In genomic region chr21:37165606-37166005, GRCh38 we compare ENCODE assay signal across 22 cellular contexts.
A peak's percentile ranks its signal among the peaks of the same experiment; 100 is the strongest.
DNase-seq lines count a peak whose midpoint lies in the region; ATAC-seq, FAIRE-seq and TF ChIP-seq lines count a peak whose summit lies in the region.
"Had no signal": no experiment of that assay in that cellular context is flagged by ENCODE, and none has a peak within 500 bp of the region (broad histone marks: within the 10 kb centered on the region; RNA-seq: fewer than 3 reads in every experiment).

No MANE protein-coding gene starts in this region.

- peaks cover 15% of the 10 kb centered on the region for H3K79me2 ChIP-seq in Karpas-422 (ENCODE audit: low read length)

- H3K27ac ChIP-seq in Karpas-422 (ENCODE audit: low read length) (peak overlapping the region; percentile 34; the same call in 1 of the 2 replicates), SK-N-MC (peak overlapping the region; percentile 93), aorta (ENCODE audit: low read depth in 1 of 2, low read length in 2 of 2) (no peak overlapping the region)
- H3K27ac ChIP-seq: ascending aorta, BLaER1, upper lobe of right lung, VCaP had no signal

- intact Hi-C loops in aorta (cut with DNase I) (no loop called here), left ventricle myocardium superior (cut with micrococcal nuclease) (no loop called here)

- DNase-seq in AG09309 (ENCODE audit: low read depth) (peak; percentile 13), Karpas-422 (no peak), SK-N-MC (ENCODE audit: low read depth, low spot score) (no peak), fibroblast of the conjunctiva (ENCODE audit: low read depth) (peak; percentile 51), frontal cortex (ENCODE audit: low spot score in 2 of 2) (no peak), MG63 (no peak), aorta (no peak), left ventricle myocardium superior (no peak)
- DNase-seq: activated CD4-positive, alpha-beta T cell treated with anti-CD3 and anti-CD28 coated beads, Interleukin-2, amount 10 ng/mL, durations not matched to agents 7 days and 5 days; central memory CD4-positive, alpha-beta T cell; dorsolateral prefrontal cortex; HCEC 1CT; heart right ventricle; NCI-H510A; nucleus accumbens; stimulated activated CD4-positive, alpha-beta T cell treated with anti-CD3 and anti-CD28 coated beads, Interleukin-1b, Interleukin-23, amount 100 ng/mL, for 48 hours; upper lobe of right lung had no signal

- no peak overlapping the region for H2AFZ ChIP-seq in Karpas-422 (ENCODE audit: low read length)

- H3K9me3 ChIP-seq in Karpas-422 (ENCODE audit: low read length): no peaks in the 10 kb centered on the region
- H3K9me3 ChIP-seq in SK-N-MC (ENCODE audit: low read depth, low read length): 0 out of 2 replicates have a peak, but pooled peaks cover 7% of the 10 kb centered on the region
- no peaks in the 10 kb centered on the region for H3K9me3 ChIP-seq in MG63
- H3K9me3 ChIP-seq in aorta (ENCODE audit: control insufficient read depth, low read length): no peaks in the 10 kb centered on the region
- H3K9me3 ChIP-seq: ascending aorta, BLaER1, heart right ventricle, upper lobe of right lung had no signal

- no peaks in the 10 kb centered on the region for H4K20me1 ChIP-seq in Karpas-422 (ENCODE audit: insufficient read depth, low read depth, low read length)
- H4K20me1 ChIP-seq: BLaER1 had no signal

- WGBS in aorta, 2 donors: 68 to 69% methylated on average over 5 of the region's 5 CpGs

- H3K27me3 ChIP-seq in Karpas-422 (ENCODE audit: low read length): no peaks in the 10 kb centered on the region
- no peaks in the 10 kb centered on the region for H3K27me3 ChIP-seq in MG63
- no peaks in the 10 kb centered on the region for H3K27me3 ChIP-seq in aorta (ENCODE audit: control insufficient read depth in 1 of 2, insufficient read depth in 2 of 2, low read length in 1 of 2)
- H3K27me3 ChIP-seq: ascending aorta, BLaER1, dorsolateral prefrontal cortex, heart right ventricle, upper lobe of right lung had no signal

- no peak for TF ChIP-seq CTCF in AG09309 (IDR thresholded peaks at IDR 0.05; ENCODE audit: control insufficient read depth, insufficient read depth, low read depth, low read length, missing control alignments)

- no peak overlapping the region for H3K4me3 ChIP-seq in AG09309 (ENCODE audit: control insufficient read depth, low read depth, low read length)
- H3K4me3 ChIP-seq in Karpas-422 (ENCODE audit: low read length): no peak overlapping the region
- H3K4me3 ChIP-seq in SK-N-MC: peak overlapping the region; percentile 41
- no peak overlapping the region for H3K4me3 ChIP-seq in MG63
- no peak overlapping the region for H3K4me3 ChIP-seq in aorta (ENCODE audit: low read length in 2 of 2)
- H3K4me3 ChIP-seq: ascending aorta, BLaER1, dorsolateral prefrontal cortex, heart right ventricle, upper lobe of right lung had no signal

- FAIRE-seq in frontal cortex (lab: Jason Lieb, UNC): no peak
- FAIRE-seq: A204.1 had no signal

- ATAC-seq in aorta (ENCODE audit: low FRiP score): no peak
- no peak for ATAC-seq in left ventricle myocardium superior
- ATAC-seq: activated naive CD4-positive, alpha-beta T cell treated with anti-CD3 and anti-CD28 coated beads, Interleukin-2, amount 50 U/mL, for 72 hours; heart right ventricle; upper lobe of right lung had no signal

- H3K9ac ChIP-seq in Karpas-422 (ENCODE audit: low read length) (no peak overlapping the region), SK-N-MC (ENCODE audit: insufficient read length) (peak overlapping the region; percentile 63)
- H3K9ac ChIP-seq: BLaER1 had no signal

- no peaks in the 10 kb centered on the region for H3K9me2 ChIP-seq in Karpas-422 (replicated peaks; ENCODE audit: insufficient read depth, low read length)

- no peak overlapping the region for H3K4me2 ChIP-seq in Karpas-422 (ENCODE audit: low read depth, low read length, poor library complexity, severe bottlenecking)
- H3K4me2 ChIP-seq: BLaER1 had no signal

- H3K4me1 ChIP-seq in Karpas-422 (ENCODE audit: low read length): peaks cover 21% of the 10 kb centered on the region
- H3K4me1 ChIP-seq in aorta (ENCODE audit: control insufficient read depth in 1 of 2, insufficient read depth in 2 of 2, low read length in 2 of 2): no peaks in the 10 kb centered on the region
- H3K4me1 ChIP-seq: ascending aorta, BLaER1, upper lobe of right lung had no signal

- H3K36me3 ChIP-seq in Karpas-422 (ENCODE audit: insufficient read depth, low read length) (peaks cover 56% of the 10 kb centered on the region), SK-N-MC (ENCODE audit: insufficient read depth, low read length) (peaks cover 78% of the 10 kb centered on the region), MG63 (peaks cover 57% of the 10 kb centered on the region), aorta (ENCODE audit: control insufficient read depth in 1 of 2, insufficient read depth in 2 of 2, low read length in 1 of 2) (peaks cover 2 to 7% of the 10 kb centered on the region in 2 donors)

Comparison
In these comparisons a context has a peak if more than half of its experiments do, and no peak if none do; other contexts are left out.
1. DNase-seq: peak in AG09309 (single experiment) and fibroblast of the conjunctiva (single experiment); none in Karpas-422 (single experiment), SK-N-MC (single experiment), frontal cortex (0 of 2), MG63 (single experiment), aorta (0 of 2) and left ventricle myocardium superior (single experiment).
2. H3K27ac ChIP-seq: peak in Karpas-422 (single experiment) and SK-N-MC (single experiment); none in aorta (0 of 2).